Comparison of ENCODE assay signal across 1 cellular context in genomic region chrX:119654112-119654531, GRCh38.
TF ChIP-seq lines count a peak whose summit lies in the region.

No MANE protein-coding gene starts in this region.

TF ChIP-seq in HepG2, 621 proteins besides CTCF, POLR2A, EP300 and RAD21 (continued from another document):
- TF ChIP-seq DZIP1 (CRISPR knock-in tag; IDR thresholded peaks at IDR 0.05) = no peak
- no peak for TF ChIP-seq CCDC6 (CRISPR knock-in tag; IDR thresholded peaks at IDR 0.05)
- no peak for TF ChIP-seq HCFC1 (IDR thresholded peaks at IDR 0.05; ENCODE audit: low read depth, low read length)
- no peak for TF ChIP-seq HNF1B (CRISPR knock-in tag; IDR thresholded peaks at IDR 0.05)
- TF ChIP-seq ZNF781 (CRISPR knock-in tag; IDR thresholded peaks at IDR 0.05; ENCODE audit: borderline replicate concordance, not compliant biosample characterization) = no peak
- no peak for TF ChIP-seq ZNF839 (CRISPR knock-in tag; IDR thresholded peaks at IDR 0.05; ENCODE audit: borderline replicate concordance)
- no peak for TF ChIP-seq BCLAF1 (IDR thresholded peaks at IDR 0.05)
- no peak for TF ChIP-seq ZNF720 (CRISPR knock-in tag; IDR thresholded peaks at IDR 0.05)
- no peak for TF ChIP-seq TMF1 (CRISPR knock-in tag; IDR thresholded peaks at IDR 0.05; ENCODE audit: low read depth)
- TF ChIP-seq RFX3 (CRISPR knock-in tag; IDR thresholded peaks at IDR 0.05) = no peak
- no peak for TF ChIP-seq E2F5 (CRISPR knock-in tag; conservative IDR thresholded peaks at IDR 0.05)
- no peak for TF ChIP-seq THRA (CRISPR knock-in tag; IDR thresholded peaks at IDR 0.05; ENCODE audit: borderline replicate concordance)
- TF ChIP-seq KAT7 (CRISPR knock-in tag; IDR thresholded peaks at IDR 0.05; ENCODE audit: borderline replicate concordance) = no peak
- TF ChIP-seq TCF12 (IDR thresholded peaks at IDR 0.05) = no peak
- TF ChIP-seq TCF12 (CRISPR knock-in tag; IDR thresholded peaks at IDR 0.05) = no peak
- no peak for TF ChIP-seq MTF1 (CRISPR knock-in tag; IDR thresholded peaks at IDR 0.05)
- TF ChIP-seq CHCHD3 (CRISPR knock-in tag; IDR thresholded peaks at IDR 0.05) = no peak
